19 cellular contexts compared by ENCODE assay signal in genomic region chr19:7676854-7677253, GRCh38. TPM values are rescaled to one million over a fixed set of nuclear protein-coding genes. Genes with fewer than 3 reads are reported as not detected.
DNase-seq lines count a peak whose midpoint lies in the region; ATAC-seq and TF ChIP-seq lines count a peak whose summit lies in the region.
"Had no signal": no experiment of that assay in that cellular context is flagged by ENCODE, and none has a peak within 500 bp of the region (broad histone marks: within the 10 kb centered on the region; RNA-seq: fewer than 3 reads in every experiment).

A gene with protein sequence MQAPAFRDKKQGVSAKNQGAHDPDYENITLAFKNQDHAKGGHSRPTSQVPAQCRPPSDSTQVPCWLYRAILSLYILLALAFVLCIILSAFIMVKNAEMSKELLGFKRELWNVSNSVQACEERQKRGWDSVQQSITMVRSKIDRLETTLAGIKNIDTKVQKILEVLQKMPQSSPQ (plus strand): TSS chr19:7677090. CDS start chr19:7677121, 31 bp downstream.

- TF ChIP-seq POLR2A in esophagus squamous epithelium (IDR thresholded peaks at IDR 0.05) (no peak), suprapubic skin (IDR thresholded peaks at IDR 0.05) (no peak)

- peaks cover 0 to 20% (median 4%) of the 10 kb centered on the region in 11 experiments; a peak in 8 of 22 replicates for H3K27me3 ChIP-seq in BLaER1 treated with 17β-estradiol and CSF1 and Interleukin-3, amounts not matched to agents 10 nM and 100 nM
- H3K27me3 ChIP-seq in DOHH2 (ENCODE audit: control insufficient read depth, low read length) (no peaks in the 10 kb centered on the region; the same call in 1 of the 2 replicates), lung (ENCODE audit: control insufficient read depth, insufficient read depth) (peaks cover 3% of the 10 kb centered on the region), esophagus squamous epithelium (peaks cover 0 to 77% (median 0%) of the 10 kb centered on the region in 4 donors), suprapubic skin (peaks cover 24% of the 10 kb centered on the region)

- H4K20me1 ChIP-seq in BLaER1 treated with 17β-estradiol and CSF1 and Interleukin-3, amounts not matched to agents 10 nM and 100 nM: no peaks in the 10 kb centered on the region; a peak in 1 of 22 replicates
- H4K20me1 ChIP-seq in DOHH2 (ENCODE audit: control insufficient read depth, insufficient read depth, low read depth, low read length): no peaks in the 10 kb centered on the region

- peaks cover 0 to 8% (median 0%) of the 10 kb centered on the region in 11 experiments; a peak in 3 of 22 replicates for H3K36me3 ChIP-seq in BLaER1 treated with 17β-estradiol and CSF1 and Interleukin-3, amounts not matched to agents 10 nM and 100 nM
- peaks cover 4% of the 10 kb centered on the region; the same call in 1 of the 2 replicates for H3K36me3 ChIP-seq in DOHH2 (ENCODE audit: control insufficient read depth, low read length)
- no peaks in the 10 kb centered on the region for H3K36me3 ChIP-seq in lung (ENCODE audit: control insufficient read depth in 2 of 2, insufficient read depth in 2 of 2, low read length in 2 of 2)
- H3K36me3 ChIP-seq in esophagus squamous epithelium: no peaks in the 10 kb centered on the region
- H3K36me3 ChIP-seq in suprapubic skin: no peaks in the 10 kb centered on the region

- H3K79me2 ChIP-seq in DOHH2 (ENCODE audit: control insufficient read depth, low read length): peaks cover 12% of the 10 kb centered on the region

- in situ Hi-C loops in KBM-7 (cut with MboI; ENCODE audit: low pct_unique_long_range_greater_than_20kb, low sequenced_read_pairs): no loop called here

- WGBS in lung, 2 donors: 4 to 13% methylated on average over 10 of the region's 10 CpGs
- WGBS in esophagus squamous epithelium, 2 donors: 13 to 31% methylated on average over 4 to 6 of the region's 10 CpGs
- 39% methylated on average over 10 of the region's 10 CpGs for WGBS in suprapubic skin

- H3K9ac ChIP-seq in BLaER1 treated with 17β-estradiol and CSF1 and Interleukin-3, amounts not matched to agents 10 nM and 100 nM: peak within 1 kb of the TSS; percentile 66 to 81 (median 78)

- peaks cover 0 to 33% (median 21%) of the 10 kb centered on the region in 11 experiments; a peak in 20 of 22 replicates for H3K9me3 ChIP-seq in BLaER1 treated with 17β-estradiol and CSF1 and Interleukin-3, amounts not matched to agents 10 nM and 100 nM (replicated peaks in 1 of 11)
- H3K9me3 ChIP-seq in DOHH2 (ENCODE audit: control insufficient read depth, insufficient read depth, low read length) (peaks cover 7% of the 10 kb centered on the region; the same call in 1 of the 2 replicates), lung (ENCODE audit: control insufficient read depth in 2 of 2, insufficient read depth in 1 of 2, low read length in 1 of 2) (peaks cover 0 to under 1% of the 10 kb centered on the region in 2 donors), esophagus squamous epithelium (no peaks in the 10 kb centered on the region), suprapubic skin (no peaks in the 10 kb centered on the region)

- H3K9me2 ChIP-seq in DOHH2 (replicated peaks; ENCODE audit: control insufficient read depth, low read length): no peaks in the 10 kb centered on the region

- peak within 1 kb of the TSS; percentile 83 to 98 (median 93) for H3K4me2 ChIP-seq in BLaER1 treated with 17β-estradiol and CSF1 and Interleukin-3, amounts not matched to agents 10 nM and 100 nM
- peak within 1 kb of the TSS; percentile 78 for H3K4me2 ChIP-seq in DOHH2 (ENCODE audit: low read length)

- TF ChIP-seq CTCF in DOHH2 (IDR thresholded peaks at IDR 0.05; ENCODE audit: low read depth, low read length, poor library complexity, severe bottlenecking): no peak
- no peak for TF ChIP-seq CTCF in lung (IDR thresholded peaks at IDR 0.05; ENCODE audit: control extremely low read depth, extremely low read depth)
- TF ChIP-seq CTCF in esophagus squamous epithelium (IDR thresholded peaks at IDR 0.05): no peak
- no peak for TF ChIP-seq CTCF in suprapubic skin (IDR thresholded peaks at IDR 0.05)

- peak within 1 kb of the TSS; percentile 25 to 100 (median 91); a peak in 21 of 22 replicates for H3K27ac ChIP-seq in BLaER1 treated with 17β-estradiol and CSF1 and Interleukin-3, amounts not matched to agents 10 nM and 100 nM
- peak within 1 kb of the TSS; percentile 51 for H3K27ac ChIP-seq in DOHH2 (ENCODE audit: low read depth, low read length)
- H3K27ac ChIP-seq in lung (ENCODE audit: low read depth in 1 of 2, low read length in 1 of 2): peak within 1 kb of the TSS in 1 of 2 donors; percentile 55
- H3K27ac ChIP-seq in esophagus squamous epithelium: no peak within 1 kb of the TSS
- no peak within 1 kb of the TSS for H3K27ac ChIP-seq in suprapubic skin

- H3K4me1 ChIP-seq in BLaER1 treated with 17β-estradiol and CSF1 and Interleukin-3, amounts not matched to agents 10 nM and 100 nM: peaks cover 67 to 89% (median 82%) of the 10 kb centered on the region in 10 experiments
- peaks cover 68% of the 10 kb centered on the region for H3K4me1 ChIP-seq in DOHH2 (ENCODE audit: control insufficient read depth, low read length)
- H3K4me1 ChIP-seq in lung (ENCODE audit: control insufficient read depth in 2 of 2, insufficient read depth in 2 of 2, low read length in 2 of 2): peaks cover 0 to 4% of the 10 kb centered on the region in 2 donors
- H3K4me1 ChIP-seq in esophagus squamous epithelium: peaks cover 4 to 33% (median 6%) of the 10 kb centered on the region in 3 donors
- H3K4me1 ChIP-seq in suprapubic skin: peaks cover 30% of the 10 kb centered on the region

- ATAC-seq in lung (ENCODE audit: insufficient read depth, low FRiP score): no peak
- ATAC-seq: CD8-positive, alpha-beta T cell; PC-3 had no signal

- intact Hi-C loops in esophagus squamous epithelium (cut with DNase I): loop anchor here (5.0 kb wide), 1 partner anchor 110 kb away; no protein-coding TSS in a partner anchor

- DNase-seq in SKM-1 (lab: John Stamatoyannopoulos, UW; ENCODE audit: unreplicated experiment) (peak; percentile 74), lung (ENCODE audit: low spot score) (peak; percentile 57), esophagus squamous epithelium (lab: John Stamatoyannopoulos, UW) (no peak), suprapubic skin (ENCODE audit: low spot score in 2 of 2) (no peak), KBM-7 (no peak), activated gamma-delta T cell (lab: John Stamatoyannopoulos, UW) (no peak)
- DNase-seq: activated CD4-positive, CD25-positive, alpha-beta regulatory T cell treated with anti-CD3 and anti-CD28 coated beads, Interleukin-2, amount 50 U/mL, for 72 hours; activated T-cell treated with anti-CD3 and anti-CD28 coated beads, Interleukin-2, amount 50 U/mL, for 1 hour; anterior cingulate cortex; CD8-positive, alpha-beta T cell; glutamatergic neuron; NCI-H1105; NCI-H345; PC-3; SW 1271 had no signal

- no peak for TF ChIP-seq EP300 in suprapubic skin (IDR thresholded peaks at IDR 0.05)

- no peaks in the 10 kb centered on the region; the same call in 1 of the 2 replicates for H3F3A ChIP-seq in DOHH2 (ENCODE audit: control insufficient read depth, insufficient read depth)

- H3K4me3 ChIP-seq in BLaER1 treated with 17β-estradiol and CSF1 and Interleukin-3, amounts not matched to agents 10 nM and 100 nM: peak within 1 kb of the TSS; percentile 35 to 100 (median 56); a peak in 19 of 20 replicates
- peak within 1 kb of the TSS; percentile 72 for H3K4me3 ChIP-seq in DOHH2 (ENCODE audit: low read length)
- peak within 1 kb of the TSS; percentile 15 for H3K4me3 ChIP-seq in lung
- H3K4me3 ChIP-seq in esophagus squamous epithelium: no peak within 1 kb of the TSS
- H3K4me3 ChIP-seq in suprapubic skin: no peak within 1 kb of the TSS

RNA-seq across cellular contexts. Expression of the gene that starts here (rescaled TPM):
- total RNA-seq in lung (10 to 100 TPM in 1 of 2 donors, 1 to 10 TPM in 1; 2.5 to 68.4 TPM), esophagus squamous epithelium (under 1 TPM in 2 of 4 donors, not detected in 2; 0.29 to 0.97 TPM), suprapubic skin (1 to 10 TPM in 1 of 4 donors, not detected in 3; 1.4 TPM)
- 100 to 1,000 TPM in 1 of 2 donors, 10 to 100 TPM in 1; 31.9 to 298 TPM for polyA plus RNA-seq in lung
- total RNA-seq: epithelial cell of proximal tubule, HT1080, PC-3 had no signal

Comparison
In these comparisons a context has a peak if more than half of its experiments do, and no peak if none do; other contexts are left out.
1. H3K27ac ChIP-seq: peak in BLaER1 treated with 17β-estradiol and CSF1 and Interleukin-3, amounts not matched to agents 10 nM and 100 nM (11 of 11) and DOHH2 (single experiment); none in esophagus squamous epithelium (0 of 4) and suprapubic skin (single experiment).
2. H3K4me3 ChIP-seq: peak in BLaER1 treated with 17β-estradiol and CSF1 and Interleukin-3, amounts not matched to agents 10 nM and 100 nM (10 of 10), DOHH2 (single experiment) and lung (single experiment); none in esophagus squamous epithelium (0 of 4) and suprapubic skin (single experiment).
3. DNase-seq: peak in SKM-1 (single experiment) and lung (single experiment); none in esophagus squamous epithelium (single experiment), suprapubic skin (0 of 2), KBM-7 (single experiment) and activated gamma-delta T cell (single experiment).